In the genomic region with DNA sequence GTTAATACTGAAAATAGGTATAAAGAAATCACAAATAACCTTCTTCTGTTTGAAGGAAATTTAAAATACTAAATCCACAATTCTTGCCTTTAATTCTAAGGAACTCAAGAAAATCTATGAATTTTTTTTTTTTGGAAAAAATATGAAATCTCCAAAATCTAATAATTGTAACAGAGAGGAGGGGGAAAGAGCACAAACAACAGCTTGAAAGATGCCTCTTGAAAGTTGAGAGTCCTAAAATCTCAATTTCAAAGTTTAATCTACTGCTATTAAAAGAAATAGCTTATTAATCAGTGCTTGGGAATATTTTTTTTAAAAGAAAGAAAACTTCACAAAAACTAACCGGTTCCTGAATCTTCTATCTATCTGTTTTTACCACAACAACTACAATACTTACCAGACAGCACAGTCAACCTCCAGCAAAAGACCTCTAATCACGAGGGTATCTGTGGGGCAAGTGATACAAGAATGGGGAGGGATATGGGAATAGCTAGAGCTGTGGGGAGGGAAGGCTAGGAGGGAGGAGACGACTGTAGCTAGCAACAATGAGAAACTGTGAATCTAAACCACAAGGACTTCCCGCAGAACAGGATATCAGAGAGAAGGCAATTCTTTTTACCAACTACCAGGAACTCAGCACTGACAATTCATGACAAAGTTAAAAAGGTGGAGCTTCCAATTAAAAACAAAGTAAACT, we compare ENCODE assay signal across 8 cellular contexts. TPM values are rescaled to one million over a fixed set of nuclear protein-coding genes. Genes with fewer than 3 reads are reported as not detected.
A peak's percentile ranks its signal among the peaks of the same experiment; 100 is the strongest.
DNase-seq lines count a peak whose midpoint lies in the region; ATAC-seq, FAIRE-seq and TF ChIP-seq lines count a peak whose summit lies in the region.

A gene with protein sequence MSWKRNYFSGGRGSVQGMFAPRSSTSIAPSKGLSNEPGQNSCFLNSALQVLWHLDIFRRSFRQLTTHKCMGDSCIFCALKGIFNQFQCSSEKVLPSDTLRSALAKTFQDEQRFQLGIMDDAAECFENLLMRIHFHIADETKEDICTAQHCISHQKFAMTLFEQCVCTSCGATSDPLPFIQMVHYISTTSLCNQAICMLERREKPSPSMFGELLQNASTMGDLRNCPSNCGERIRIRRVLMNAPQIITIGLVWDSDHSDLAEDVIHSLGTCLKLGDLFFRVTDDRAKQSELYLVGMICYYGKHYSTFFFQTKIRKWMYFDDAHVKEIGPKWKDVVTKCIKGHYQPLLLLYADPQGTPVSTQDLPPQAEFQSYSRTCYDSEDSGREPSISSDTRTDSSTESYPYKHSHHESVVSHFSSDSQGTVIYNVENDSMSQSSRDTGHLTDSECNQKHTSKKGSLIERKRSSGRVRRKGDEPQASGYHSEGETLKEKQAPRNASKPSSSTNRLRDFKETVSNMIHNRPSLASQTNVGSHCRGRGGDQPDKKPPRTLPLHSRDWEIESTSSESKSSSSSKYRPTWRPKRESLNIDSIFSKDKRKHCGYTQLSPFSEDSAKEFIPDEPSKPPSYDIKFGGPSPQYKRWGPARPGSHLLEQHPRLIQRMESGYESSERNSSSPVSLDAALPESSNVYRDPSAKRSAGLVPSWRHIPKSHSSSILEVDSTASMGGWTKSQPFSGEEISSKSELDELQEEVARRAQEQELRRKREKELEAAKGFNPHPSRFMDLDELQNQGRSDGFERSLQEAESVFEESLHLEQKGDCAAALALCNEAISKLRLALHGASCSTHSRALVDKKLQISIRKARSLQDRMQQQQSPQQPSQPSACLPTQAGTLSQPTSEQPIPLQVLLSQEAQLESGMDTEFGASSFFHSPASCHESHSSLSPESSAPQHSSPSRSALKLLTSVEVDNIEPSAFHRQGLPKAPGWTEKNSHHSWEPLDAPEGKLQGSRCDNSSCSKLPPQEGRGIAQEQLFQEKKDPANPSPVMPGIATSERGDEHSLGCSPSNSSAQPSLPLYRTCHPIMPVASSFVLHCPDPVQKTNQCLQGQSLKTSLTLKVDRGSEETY (N-terminal part only) (minus strand): TSS at position 462 of the 697 bp plus-strand sequence. CDS start 15,684 bp downstream, outside the sequence.

- intact Hi-C loops in right cardiac atrium (cut with DNase I), result no loop called here

- ATAC-seq in right cardiac atrium, result peak; percentile 69 to 72
- no peak for ATAC-seq in HG02610 (IDR thresholded peaks at IDR 0.05; ENCODE audit: unreplicated experiment)
- ATAC-seq in HG03045 (IDR thresholded peaks at IDR 0.05; ENCODE audit: unreplicated experiment), result no peak

- no peaks in the 10 kb centered on the region for H3K27me3 ChIP-seq in astrocyte (ENCODE audit: insufficient read depth, low read length)
- no peaks in the 10 kb centered on the region for H3K27me3 ChIP-seq in right cardiac atrium (ENCODE audit: control insufficient read depth, insufficient read depth)

- no peak for TF ChIP-seq CTCF in astrocyte (IDR thresholded peaks at IDR 0.05; ENCODE audit: insufficient read depth, low read depth, low read length)
- TF ChIP-seq CTCF in progenitor cell of endocrine pancreas (IDR thresholded peaks at IDR 0.05; ENCODE audit: unreplicated experiment), result no peak

- H3K4me3 ChIP-seq in astrocyte (ENCODE audit: insufficient read depth, low read depth, low read length) (peak within 1 kb of the TSS; percentile 26), right cardiac atrium (ENCODE audit: low read length) (peak within 1 kb of the TSS; percentile 7)

- H3K27ac ChIP-seq in astrocyte (ENCODE audit: low read depth, low read length) (peak within 1 kb of the TSS; percentile 70), right cardiac atrium (ENCODE audit: low read length) (peak within 1 kb of the TSS; percentile 96)

- no peaks in the 10 kb centered on the region for H3K79me2 ChIP-seq in astrocyte (ENCODE audit: insufficient read depth, low read length)

- peak within 1 kb of the TSS; percentile 96 for H3K27ac Mint-ChIP-seq in astrocyte (ENCODE audit: unreplicated experiment)
- peak within 1 kb of the TSS; percentile 96 for H3K27ac Mint-ChIP-seq in progenitor cell of endocrine pancreas

- 25% methylated on average over 4 of the region's 4 CpGs for WGBS in right cardiac atrium

- H3K9me3 Mint-ChIP-seq in astrocyte (ENCODE audit: unreplicated experiment), result peaks cover under 1% of the 10 kb centered on the region
- H3K9me3 Mint-ChIP-seq in progenitor cell of endocrine pancreas (ENCODE audit: low read depth), result no peaks in the 10 kb centered on the region

- H3K4me3 Mint-ChIP-seq in astrocyte (ENCODE audit: unreplicated experiment) (peak within 1 kb of the TSS; percentile 86), progenitor cell of endocrine pancreas (ENCODE audit: low read depth) (peak within 1 kb of the TSS; percentile 47)

- peak within 1 kb of the TSS; percentile 63 for H3K9ac ChIP-seq in astrocyte (ENCODE audit: low read length)

- H3K36me3 Mint-ChIP-seq in astrocyte (ENCODE audit: low read depth, unreplicated experiment), result no peaks in the 10 kb centered on the region
- H3K36me3 Mint-ChIP-seq in progenitor cell of endocrine pancreas (ENCODE audit: insufficient read depth), result peaks cover 2% of the 10 kb centered on the region

- H3K27me3 Mint-ChIP-seq in astrocyte (ENCODE audit: low read depth, unreplicated experiment), result no peaks in the 10 kb centered on the region
- no peaks in the 10 kb centered on the region for H3K27me3 Mint-ChIP-seq in progenitor cell of endocrine pancreas

- no peaks in the 10 kb centered on the region for H3K36me3 ChIP-seq in astrocyte (ENCODE audit: insufficient read depth, low read length)

- H3K4me1 Mint-ChIP-seq in astrocyte (ENCODE audit: low read depth, unreplicated experiment) (peaks cover 27% of the 10 kb centered on the region), progenitor cell of endocrine pancreas (ENCODE audit: low read depth) (peaks cover 55% of the 10 kb centered on the region)

- DNase-seq in CMK (ENCODE audit: low read depth) (peak; percentile 31), KBM-7 (peak; percentile 64), astrocyte (ENCODE audit: low read depth) (peak; percentile 88), right cardiac atrium (no peak), progenitor cell of endocrine pancreas (ENCODE audit: low spot score, unreplicated experiment) (no peak), middle frontal gyrus (ENCODE audit: extremely low spot score, low spot score) (no peak)

- peak; percentile 68 for FAIRE-seq in astrocyte (lab: Jason Lieb, UNC)

- H3K4me2 ChIP-seq in astrocyte (ENCODE audit: low read length), result peak within 1 kb of the TSS; percentile 80

- H4K20me1 ChIP-seq in astrocyte (ENCODE audit: insufficient read depth, low read length), result no peaks in the 10 kb centered on the region

- no peaks in the 10 kb centered on the region for H3K9me3 ChIP-seq in astrocyte (ENCODE audit: insufficient read depth, low read depth, low read length)
- no peaks in the 10 kb centered on the region for H3K9me3 ChIP-seq in right cardiac atrium (ENCODE audit: control insufficient read depth, low read length)

- H3K4me1 ChIP-seq in astrocyte (ENCODE audit: insufficient read depth, low read length), result peaks cover 21% of the 10 kb centered on the region
- H3K4me1 ChIP-seq in right cardiac atrium (ENCODE audit: control insufficient read depth, insufficient read depth, low read length), result peaks cover 4% of the 10 kb centered on the region

- H2AFZ ChIP-seq in astrocyte (ENCODE audit: low read depth, low read length), result peak within 1 kb of the TSS; percentile 62

- in situ Hi-C loops in KBM-7 (cut with MboI; ENCODE audit: low pct_unique_long_range_greater_than_20kb, low sequenced_read_pairs), result no loop called here

RNA-seq across cellular contexts. Expression of the gene that starts here (rescaled TPM):
- total RNA-seq in astrocyte, result 70.4 and 85.9 TPM in 2 replicates
- total RNA-seq in right cardiac atrium, result 10 to 100 TPM; 23.5 to 65.6 (median 24.0) TPM
- 7.5 TPM for polyA plus RNA-seq in right cardiac atrium
- total RNA-seq in progenitor cell of endocrine pancreas, result 79.0 and 83.8 TPM in 2 replicates

Comparison
In these comparisons a context has a peak if more than half of its experiments do, and no peak if none do; other contexts are left out.
1. DNase-seq: peak in CMK (single experiment), KBM-7 (single experiment) and astrocyte (single experiment); none in right cardiac atrium (0 of 3), progenitor cell of endocrine pancreas (single experiment) and middle frontal gyrus (single experiment).
2. ATAC-seq: peak in right cardiac atrium (2 of 2); none in HG02610 (single experiment) and HG03045 (single experiment).